In the genomic region with DNA sequence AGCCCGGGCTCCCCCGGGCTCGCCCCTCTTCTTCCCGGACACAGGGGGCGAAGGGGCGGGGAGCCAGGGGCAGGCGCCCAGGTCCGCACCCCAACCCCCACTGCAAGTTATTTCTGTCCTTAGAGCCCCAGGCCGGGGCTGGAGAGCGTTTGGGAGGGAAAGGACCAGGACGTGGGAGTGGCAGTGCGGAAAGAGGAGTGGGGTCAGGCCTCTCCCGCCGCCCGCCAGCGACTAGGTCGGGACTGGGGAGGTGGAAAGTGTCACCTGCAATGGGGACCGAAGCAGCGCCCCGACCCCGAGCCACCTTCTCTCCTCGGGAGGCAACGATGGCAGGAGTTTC, we compare ENCODE assay signal across 11 cellular contexts. TPM values are rescaled to one million over a fixed set of nuclear protein-coding genes. Genes with fewer than 3 reads are reported as not detected.
DNase-seq lines count a peak whose midpoint lies in the region; FAIRE-seq and TF ChIP-seq lines count a peak whose summit lies in the region.
"Had no signal": no experiment of that assay in that cellular context is flagged by ENCODE, and none has a peak within 500 bp of the region (broad histone marks: within the 10 kb centered on the region; RNA-seq: fewer than 3 reads in every experiment).

No MANE protein-coding gene starts in this region.

- no peak overlapping the region for H3K56ac ChIP-seq in H1 (replicated peaks; ENCODE audit: insufficient read length, low read depth, low read length)

- no peak overlapping the region for H3K27ac Mint-ChIP-seq in MCF 10A (ENCODE audit: low read depth, unreplicated experiment)
- H3K27ac Mint-ChIP-seq: CD4-positive, CD25-positive, alpha-beta regulatory T cell had no signal

- H3K14ac ChIP-seq in H1 (ENCODE audit: insufficient read length) = no peak overlapping the region

- no TSS peak for BruUV-seq in MCF 10A (replicated peaks; lab: Mats Ljungman, UMichigan)

- no peak overlapping the region for H2BK12ac ChIP-seq in H1 (ENCODE audit: low read depth, low read length)

- H3K27me3 Mint-ChIP-seq in MCF 10A (ENCODE audit: insufficient read depth, unreplicated experiment) = peaks cover 23% of the 10 kb centered on the region

- intact Hi-C loops in breast epithelium (cut with DNase I; ENCODE audit: low total_unique reads) = no loop called here
- intact Hi-C loops in MCF 10A (cut with micrococcal nuclease) = no loop called here

- TF ChIP-seq POLR2A in breast epithelium (IDR thresholded peaks at IDR 0.05) = no peak
- TF ChIP-seq POLR2A in H1 (IDR thresholded peaks at IDR 0.05; ENCODE audit: control extremely low read depth in 1 of 2, low read depth in 2 of 2, low read length in 2 of 2) = no peak

- no peak for TF ChIP-seq EP300 in H1 (IDR thresholded peaks at IDR 0.05; ENCODE audit: borderline replicate concordance in 1 of 2, low read depth in 2 of 2, low read length in 2 of 2)

- no peak overlapping the region for H2BK20ac ChIP-seq in H1 (ENCODE audit: low read length)

- no peak overlapping the region for H3K18ac ChIP-seq in H1 (ENCODE audit: extremely low read depth, low read length)

- H3K4me1 ChIP-seq in breast epithelium (no peaks in the 10 kb centered on the region), H1 (replicated peaks in 1 of 4; ENCODE audit: control insufficient read depth in 3 of 4, insufficient read depth in 4 of 4, low read length in 3 of 4) (peaks cover 2 to 13% (median 7%) of the 10 kb centered on the region in 4 experiments; a peak in 4 of 7 replicates), mucosa of rectum (ENCODE audit: control insufficient read depth in 2 of 2, insufficient read depth in 2 of 2, low read length in 2 of 2) (no peaks in the 10 kb centered on the region), urinary bladder (ENCODE audit: insufficient read depth) (no peaks in the 10 kb centered on the region)

- no peak overlapping the region for H3K23ac ChIP-seq in H1 (ENCODE audit: insufficient read length)

- CTCF ChIA-PET in MCF 10A (lab: Yijun Ruan, JAX) = interaction anchor here (0.6 kb wide), 1 partner anchor 48 kb away, joined by 3 read pairs; no protein-coding TSS in a partner anchor
- CTCF ChIA-PET in H1 (lab: Charles Lee; ENCODE audit: partially characterized antibody) = no interaction called here

- no peak overlapping the region for H4K5ac ChIP-seq in H1 (ENCODE audit: insufficient read length, low read depth, low read length)

- 0 out of 2 replicates have a peak, but pooled peaks cover 4% of the 10 kb centered on the region for H3K23me2 ChIP-seq in H1 (ENCODE audit: low read depth, low read length)

- H4K20me1 ChIP-seq in H1 (replicated peaks in 1 of 2; ENCODE audit: control insufficient read depth in 1 of 2, insufficient read depth in 2 of 2, low read length in 2 of 2) = no peaks in the 10 kb centered on the region

- H2BK15ac ChIP-seq in H1 (ENCODE audit: low read length) = no peak overlapping the region

- peak overlapping the region; percentile 70 to 76 for H3K4me2 ChIP-seq in H1 (ENCODE audit: insufficient read depth in 1 of 2, low read depth in 2 of 2, low read length in 2 of 2)

- no peaks in the 10 kb centered on the region for H3K79me2 ChIP-seq in H1 (ENCODE audit: control insufficient read depth in 1 of 2, insufficient read depth in 2 of 2, low read length in 2 of 2)

- no peak overlapping the region for H2BK5ac ChIP-seq in H1 (ENCODE audit: low read depth, low read length)

- no peaks in the 10 kb centered on the region for H3K9me3 Mint-ChIP-seq in MCF 10A (ENCODE audit: unreplicated experiment)

- FAIRE-seq in H1 (lab: Jason Lieb, UNC) = no peak

- no peak for DNase-seq in breast epithelium (ENCODE audit: low spot score in 2 of 2)
- DNase-seq in MCF 10A (ENCODE audit: unreplicated experiment) = no peak
- DNase-seq in H1 (ENCODE audit: low read depth in 1 of 2, low spot score in 2 of 2) = no peak
- no peak for DNase-seq in HK-2 (ENCODE audit: unreplicated experiment)
- DNase-seq in NCI-H1417 treated with DMSO at 0.1 percent for 48 hours (lab: John Stamatoyannopoulos, UW) = no peak
- DNase-seq in EL = no peak
- DNase-seq: CD4-positive, CD25-positive, alpha-beta regulatory T cell had no signal

- 3% methylated on average over 11 of the region's 23 CpGs; no CpG with 5 or more reads in 1 of the 2 experiments for WGBS in H1 (ENCODE audit: extremely low coverage in 1 of 2, insufficient coverage in 1 of 2, insufficient read length in 1 of 2, insufficient replicate concordance in 2 of 2, low coverage in 1 of 2, low lambda C conversion rate in 2 of 2, missing lambda C conversion rate in 1 of 2), 2 experiments
- 1% methylated on average over 23 of the region's 23 CpGs for WGBS in urinary bladder

- H3K27ac ChIP-seq in breast epithelium = peak overlapping the region; percentile 2 to 61
- no peak overlapping the region for H3K27ac ChIP-seq in H1 (ENCODE audit: low read depth, low read length)
- no peak overlapping the region for H3K27ac ChIP-seq in mucosa of rectum (ENCODE audit: low read depth in 2 of 2, low read length in 2 of 2)
- H3K27ac ChIP-seq in urinary bladder (ENCODE audit: low read depth) = no peak overlapping the region

- H3K9ac ChIP-seq in H1 (replicated peaks in 1 of 4; ENCODE audit: extremely low read depth in 1 of 4, low read depth in 3 of 4, low read length in 3 of 4) (no peak overlapping the region), mucosa of rectum (ENCODE audit: low read depth in 1 of 2, low read length in 2 of 2) (no peak overlapping the region)

- H3K27me3 ChIP-seq in breast epithelium (peaks cover 0 to 39% of the 10 kb centered on the region in 2 donors), H1 (replicated peaks in 1 of 4; ENCODE audit: control insufficient read depth in 3 of 4, extremely low read depth in 1 of 4, insufficient read depth in 3 of 4, low read length in 3 of 4) (no peaks in the 10 kb centered on the region), mucosa of rectum (ENCODE audit: control insufficient read depth in 2 of 2, insufficient read depth in 2 of 2, low read length in 2 of 2) (peaks cover 3 to 15% of the 10 kb centered on the region in 2 donors)

- no peak overlapping the region for H3K4me3 Mint-ChIP-seq in MCF 10A (ENCODE audit: unreplicated experiment)
- H3K4me3 Mint-ChIP-seq: CD4-positive, CD25-positive, alpha-beta regulatory T cell had no signal

- H3K79me1 ChIP-seq in H1 (ENCODE audit: low read depth, low read length) = no peaks in the 10 kb centered on the region

- no peak overlapping the region for H2AK5ac ChIP-seq in H1 (ENCODE audit: low read depth, low read length)

- TF ChIP-seq RAD21 in H1 (IDR thresholded peaks at IDR 0.05 in 1 of 2, conservative IDR thresholded peaks at IDR 0.05 in 1 of 2; ENCODE audit: low read depth in 2 of 2, low read length in 2 of 2) = no peak

- no peak overlapping the region for H2AFZ ChIP-seq in H1 (ENCODE audit: low read length)

- no peak overlapping the region for H2BK120ac ChIP-seq in H1 (replicated peaks; ENCODE audit: low read depth, low read length)

- H3K4me3 ChIP-seq in breast epithelium (peak overlapping the region; percentile 45 to 63 (median 56)), H1 (ENCODE audit: extremely low read depth in 1 of 4, insufficient read depth in 2 of 4, low read depth in 3 of 4, low read length in 4 of 4) (peak overlapping the region; percentile 49 to 71 (median 51)), mucosa of rectum (ENCODE audit: low read length in 2 of 2) (peak overlapping the region; percentile 13 to 15), urinary bladder (ENCODE audit: low read depth, low read length) (peak overlapping the region; percentile 67)

- POLR2A ChIA-PET in MCF 10A (lab: Yijun Ruan, JAX) (no interaction called here), H1 (lab: Charles Lee; ENCODE audit: partially characterized antibody) (interaction anchor here (1.0 kb wide), 1 partner anchor 16 kb away, joined by 3 read pairs; no protein-coding TSS in a partner anchor)

- no peaks in the 10 kb centered on the region for H3K9me3 ChIP-seq in breast epithelium
- no peaks in the 10 kb centered on the region for H3K9me3 ChIP-seq in H1 (ENCODE audit: insufficient read depth in 2 of 2, low read depth in 1 of 2, low read length in 1 of 2)
- no peaks in the 10 kb centered on the region for H3K9me3 ChIP-seq in mucosa of rectum (ENCODE audit: control insufficient read depth in 2 of 2, low read length in 2 of 2)

- H3K36me3 ChIP-seq in breast epithelium (no peaks in the 10 kb centered on the region), H1 (ENCODE audit: control insufficient read depth in 2 of 4, insufficient read depth in 4 of 4, low read length in 3 of 4) (no peaks in the 10 kb centered on the region), mucosa of rectum (ENCODE audit: control insufficient read depth in 2 of 2, insufficient read depth in 2 of 2, low read length in 2 of 2) (no peaks in the 10 kb centered on the region), urinary bladder (ENCODE audit: insufficient read depth) (no peaks in the 10 kb centered on the region)

- no peak overlapping the region for H3K4ac ChIP-seq in H1 (replicated peaks; ENCODE audit: insufficient read length, low read depth, low read length)

- peak overlapping the region; percentile 35; the same call in 1 of the 2 replicates for H4K8ac ChIP-seq in H1 (ENCODE audit: extremely low read depth, insufficient read depth, low read length)

- no peak for TF ChIP-seq CTCF in breast epithelium (IDR thresholded peaks at IDR 0.05)
- TF ChIP-seq CTCF in MCF 10A (IDR thresholded peaks at IDR 0.05; ENCODE audit: unreplicated experiment) = no peak
- no peak for TF ChIP-seq CTCF in H1 (IDR thresholded peaks at IDR 0.05; ENCODE audit: control extremely low read depth in 1 of 3, insufficient read depth in 1 of 3, low read depth in 1 of 3, low read length in 3 of 3)

- peaks cover 5% of the 10 kb centered on the region for H3K36me3 Mint-ChIP-seq in MCF 10A (ENCODE audit: insufficient read depth, unreplicated experiment)
- H3K36me3 Mint-ChIP-seq: CD4-positive, CD25-positive, alpha-beta regulatory T cell had no signal

- H4K91ac ChIP-seq in H1 (replicated peaks; ENCODE audit: insufficient read length, low read length) = no peak overlapping the region

- H3K4me1 Mint-ChIP-seq in MCF 10A (ENCODE audit: insufficient read depth, unreplicated experiment) = no peaks in the 10 kb centered on the region
- H3K4me1 Mint-ChIP-seq: CD4-positive, CD25-positive, alpha-beta regulatory T cell had no signal

RNA-seq across cellular contexts. Expression of gene CCDC160, which starts 0.4 kb away (rescaled TPM):
- total RNA-seq in breast epithelium (1 to 10 TPM in 2 of 3 donors, under 1 TPM in 1; 0.16 to 3.6 (median 2.0) TPM), MCF 10A (2022) (not detected in 2 replicates), urinary bladder (1.3 TPM)
- 2.4 and 2.6 TPM in 2 replicates for total RNA-seq in H1 (2021; fragmentation: NEBNext Ultra II Directional; extraction: Animal tissue kit (Norgen Biotek cat#: 25700))
- polyA plus RNA-seq in H1 (2011; rRNA removed) (0.46 and 0.92 TPM in 2 replicates), urinary bladder (0.20 TPM)
- polyA plus RNA-seq in H1 (2011; cell fraction: cytosol; rRNA removed) = 1.8 TPM
- polyA plus RNA-seq in H1 (2011; cell fraction: nucleus; rRNA removed) = 0.23 TPM
- 1.4 to 3.9 TPM (median 1.8 TPM) in 4 replicates for polyA plus RNA-seq in H1 (2012, experiment 1 of 2)
- polyA plus RNA-seq in H1 (2012, experiment 2 of 2) = 0.14 TPM
- polyA plus RNA-seq in H1 (2013, experiment 1 of 2) = 3.4 TPM
- polyA plus RNA-seq in H1 (2013, experiment 2 of 2) = 3.6 TPM
- 0.22 and 0.28 TPM in 2 replicates for polyA minus RNA-seq in H1 (2011; rRNA and poly(A)+ RNA removed)
- polyA minus RNA-seq in H1 (2011; cell fraction: cytosol; rRNA and poly(A)+ RNA removed) = 0.88 TPM
- polyA minus RNA-seq in H1 (2011; cell fraction: nucleus; rRNA and poly(A)+ RNA removed) = 1.6 TPM
- total RNA-seq: CD4-positive, CD25-positive, alpha-beta regulatory T cell; M059J; T-helper 2 cell treated with Interferon-gamma antibody and Interleukin-4, amounts not matched to agents 100 ng/mL and 5 ng/mL, for 36 hours had no signal
- polyA plus RNA-seq: CD4-positive, CD25-positive, alpha-beta regulatory T cell had no signal

Comparison
In these comparisons a context has a peak if more than half of its experiments do, and no peak if none do; other contexts are left out.
1. H3K27ac ChIP-seq: peak in breast epithelium (2 of 2); none in H1 (single experiment), mucosa of rectum (0 of 2) and urinary bladder (single experiment).
2. H3K4me3 ChIP-seq: peak in every context shown above with its lines; median percentile 67 in urinary bladder; 56 in breast epithelium; 51 in H1; 14 in mucosa of rectum.